ENCODE assay signal across 8 cellular contexts in genomic region chr16:27327586-27327915, GRCh38. TPM values are rescaled to one million over a fixed set of nuclear protein-coding genes. Genes with fewer than 3 reads are reported as not detected.
DNase-seq lines count a peak whose midpoint lies in the region; ATAC-seq and TF ChIP-seq lines count a peak whose summit lies in the region.

No MANE protein-coding gene starts in this region.

- peaks cover 6 to 45% (median 13%) of the 10 kb centered on the region in 3 donors for H3K36me3 Mint-ChIP-seq in CD8-positive, alpha-beta memory T cell
- peaks cover 3% of the 10 kb centered on the region for H3K36me3 Mint-ChIP-seq in T-helper 17 cell (ENCODE audit: low read depth)

- TF ChIP-seq POLR2A in esophagus muscularis mucosa (IDR thresholded peaks at IDR 0.05; ENCODE audit: low read depth) (no peak), prostate gland (IDR thresholded peaks at IDR 0.05) (no peak)

- no peak for TF ChIP-seq EP300 in esophagus muscularis mucosa (IDR thresholded peaks at IDR 0.05)

- POLR2A ChIA-PET in CD8-positive, alpha-beta memory T cell (lab: Charles Lee): no interaction called here

- H3K36me3 ChIP-seq in CD8-positive, alpha-beta memory T cell (ENCODE audit: insufficient read depth, low read length): peaks cover 8% of the 10 kb centered on the region
- H3K36me3 ChIP-seq in esophagus muscularis mucosa (peaks cover 0 to 5% (median 2%) of the 10 kb centered on the region in 4 donors), prostate gland (no peaks in the 10 kb centered on the region)

- H3K27me3 ChIP-seq in CD8-positive, alpha-beta memory T cell (ENCODE audit: insufficient read depth, low read length, poor library complexity, severe bottlenecking): no peaks in the 10 kb centered on the region
- H3K27me3 ChIP-seq in esophagus muscularis mucosa (no peaks in the 10 kb centered on the region), prostate gland (replicated peaks; ENCODE audit: insufficient read depth) (no peaks in the 10 kb centered on the region)

- peak overlapping the region in 4 of 7 donors; percentile 37 to 56 (median 45) for H3K4me3 Mint-ChIP-seq in CD8-positive, alpha-beta memory T cell
- peak overlapping the region; percentile 73 for H3K4me3 Mint-ChIP-seq in T-helper 17 cell

- intact Hi-C loops in esophagus muscularis mucosa (cut with DNase I) (loop anchor here (5.0 kb wide), 1 partner anchor 80 kb away; no protein-coding TSS in a partner anchor), prostate gland (cut with DNase I) (no loop called here)

- H3K27ac ChIP-seq in CD8-positive, alpha-beta memory T cell (ENCODE audit: low read depth, low read length): no peak overlapping the region
- peak overlapping the region; percentile 97 to 99 (median 98) for H3K27ac ChIP-seq in esophagus muscularis mucosa (replicated peaks in 1 of 4)
- peak overlapping the region; percentile 76 to 80 for H3K27ac ChIP-seq in prostate gland

- peaks cover 73% of the 10 kb centered on the region for H3K4me1 ChIP-seq in CD8-positive, alpha-beta memory T cell (ENCODE audit: insufficient read depth, low read length)
- peaks cover 67 to 100% (median 99%) of the 10 kb centered on the region in 4 donors for H3K4me1 ChIP-seq in esophagus muscularis mucosa
- H3K4me1 ChIP-seq in prostate gland (replicated peaks): peaks cover 7% of the 10 kb centered on the region

- CTCF ChIA-PET in CD8-positive, alpha-beta memory T cell (lab: Charles Lee): interaction anchor here (1.1 to 1.7 kb wide), 2 partner anchors 40 to 98 kb away, joined by 4 to 5 read pairs; no protein-coding TSS in a partner anchor

- H3K9me3 ChIP-seq in CD8-positive, alpha-beta memory T cell (ENCODE audit: low read length): no peaks in the 10 kb centered on the region
- H3K9me3 ChIP-seq in T-helper 17 cell (ENCODE audit: control insufficient read depth, low read length, poor library complexity, severe bottlenecking): peaks cover 4% of the 10 kb centered on the region
- no peaks in the 10 kb centered on the region for H3K9me3 ChIP-seq in esophagus muscularis mucosa
- no peaks in the 10 kb centered on the region for H3K9me3 ChIP-seq in prostate gland

- DNase-seq in CD8-positive, alpha-beta memory T cell: no peak
- DNase-seq in T-helper 17 cell: no peak
- no peak for DNase-seq in esophagus muscularis mucosa (ENCODE audit: extremely low spot score)
- DNase-seq in prostate gland (ENCODE audit: low spot score): no peak
- no peak for DNase-seq in stimulated activated CD4-positive, alpha-beta T cell treated with anti-CD3 and anti-CD28 coated beads, Interleukin-2, amount 100 ng/mL, for 48 hours
- no peak for DNase-seq in globus pallidus (ENCODE audit: low spot score)
- DNase-seq in stimulated activated CD4-positive, alpha-beta T cell treated with anti-CD3 and anti-CD28 coated beads, Interleukin-4, amount 100 ng/mL, for 4 hours: no peak

- H3K4me1 Mint-ChIP-seq in CD8-positive, alpha-beta memory T cell: peaks cover 46 to 85% (median 84%) of the 10 kb centered on the region in 3 donors
- peaks cover 56% of the 10 kb centered on the region for H3K4me1 Mint-ChIP-seq in T-helper 17 cell

- no peak overlapping the region for H3K4me3 ChIP-seq in CD8-positive, alpha-beta memory T cell (ENCODE audit: low read length)
- H3K4me3 ChIP-seq in esophagus muscularis mucosa (peak overlapping the region in 2 of 4 donors; percentile 9 to 46), prostate gland (no peak overlapping the region)

- H3K9me3 Mint-ChIP-seq in CD8-positive, alpha-beta memory T cell: no peaks in the 10 kb centered on the region

- ATAC-seq in T-helper 17 cell (no peak), GM21367 (IDR thresholded peaks at IDR 0.05; ENCODE audit: unreplicated experiment) (no peak)

- H3K27ac Mint-ChIP-seq in CD8-positive, alpha-beta memory T cell: peak overlapping the region in 7 of 8 donors; percentile 41 to 77 (median 64)
- peak overlapping the region; percentile 97 for H3K27ac Mint-ChIP-seq in T-helper 17 cell

- no peak for TF ChIP-seq CTCF in esophagus muscularis mucosa (IDR thresholded peaks at IDR 0.05)
- no peak for TF ChIP-seq CTCF in prostate gland (IDR thresholded peaks at IDR 0.05)

- H3K27me3 Mint-ChIP-seq in CD8-positive, alpha-beta memory T cell: no peaks in the 10 kb centered on the region
- H3K27me3 Mint-ChIP-seq in T-helper 17 cell: no peaks in the 10 kb centered on the region

- 34% methylated on average over 3 of the region's 3 CpGs for WGBS in esophagus muscularis mucosa
- WGBS in prostate gland: 59% methylated on average over 3 of the region's 3 CpGs

RNA-seq across cellular contexts. Expression of gene IL4R, which starts 13.8 kb away (rescaled TPM):
- total RNA-seq in CD8-positive, alpha-beta memory T cell: 100 to 1,000 TPM; 140 to 142 TPM
- 41.6 TPM for polyA plus RNA-seq in CD8-positive, alpha-beta memory T cell
- total RNA-seq in T-helper 17 cell (100 to 1,000 TPM; 156 to 173 TPM), esophagus muscularis mucosa (100 to 1,000 TPM in 3 of 4 donors, 10 to 100 TPM in 1; 72.7 to 167 (median 116) TPM), prostate gland (10 to 100 TPM; 30.7 to 89.2 TPM)

RNA-seq across cellular contexts. Expression of gene NSMCE1, which starts 59.0 kb away (rescaled TPM):
- total RNA-seq in CD8-positive, alpha-beta memory T cell: 100 to 1,000 TPM; 103 to 114 TPM
- polyA plus RNA-seq in CD8-positive, alpha-beta memory T cell: 132 TPM
- total RNA-seq in T-helper 17 cell (10 to 100 TPM; 35.1 to 49.2 TPM), esophagus muscularis mucosa (10 to 100 TPM; 49.7 to 68.8 (median 64.0) TPM), prostate gland (10 to 100 TPM; 55.4 to 71.7 TPM)
